14 cellular contexts compared by ENCODE assay signal in genomic region chr15:44811347-44811746, GRCh38.
DNase-seq lines count a peak whose midpoint lies in the region; ATAC-seq, FAIRE-seq and TF ChIP-seq lines count a peak whose summit lies in the region.
"Had no signal": no experiment of that assay in that cellular context is flagged by ENCODE, and none has a peak within 500 bp of the region (broad histone marks: within the 10 kb centered on the region; RNA-seq: fewer than 3 reads in every experiment).

No MANE protein-coding gene starts in this region.

- FAIRE-seq in D721Med (lab: Jason Lieb, UNC), result no peak
- FAIRE-seq: GM12891 had no signal

- H3K4me1 ChIP-seq in left lung, result no peaks in the 10 kb centered on the region
- H3K4me1 ChIP-seq: gastrocnemius medialis had no signal

- H3K9me3 Mint-ChIP-seq in activated CD4-positive, alpha-beta memory T cell treated with anti-CD3 and anti-CD28 coated beads, Interleukin-2, amount 10 ng/mL, durations not matched to agents 7 days and 5 days, result no peaks in the 10 kb centered on the region
- H3K9me3 Mint-ChIP-seq: activated naive CD4-positive, alpha-beta T cell treated with anti-CD3 and anti-CD28 coated beads, Interleukin-2, amount 10 ng/mL, durations not matched to agents 7 days and 5 days had no signal

- no peak overlapping the region for H3K4me3 ChIP-seq in left lung
- H3K4me3 ChIP-seq: gastrocnemius medialis had no signal

- H3K4me3 Mint-ChIP-seq in activated CD4-positive, alpha-beta memory T cell treated with anti-CD3 and anti-CD28 coated beads, Interleukin-2, amount 10 ng/mL, durations not matched to agents 7 days and 5 days, result no peak overlapping the region
- H3K4me3 Mint-ChIP-seq: activated naive CD4-positive, alpha-beta T cell treated with anti-CD3 and anti-CD28 coated beads, Interleukin-2, amount 10 ng/mL, durations not matched to agents 7 days and 5 days had no signal

- CTCF ChIA-PET in activated CD4-positive, alpha-beta memory T cell treated with anti-CD3 and anti-CD28 coated beads, Interleukin-2, amount 10 ng/mL, durations not matched to agents 7 days and 5 days (lab: Charles Lee), result no interaction called here

- no peak overlapping the region for H3K27ac ChIP-seq in left lung
- H3K27ac ChIP-seq: gastrocnemius medialis had no signal

- ATAC-seq in left lung, result peak; percentile 22
- ATAC-seq in HG02623 (IDR thresholded peaks at IDR 0.05; ENCODE audit: unreplicated experiment), result no peak
- ATAC-seq: gastrocnemius medialis had no signal

- H3K27ac Mint-ChIP-seq in activated CD4-positive, alpha-beta memory T cell treated with anti-CD3 and anti-CD28 coated beads, Interleukin-2, amount 10 ng/mL, durations not matched to agents 7 days and 5 days, result no peak overlapping the region
- H3K27ac Mint-ChIP-seq: activated naive CD4-positive, alpha-beta T cell treated with anti-CD3 and anti-CD28 coated beads, Interleukin-2, amount 10 ng/mL, durations not matched to agents 7 days and 5 days had no signal

- peaks cover 18% of the 10 kb centered on the region for H3K27me3 Mint-ChIP-seq in activated CD4-positive, alpha-beta memory T cell treated with anti-CD3 and anti-CD28 coated beads, Interleukin-2, amount 10 ng/mL, durations not matched to agents 7 days and 5 days

- H3K9me3 ChIP-seq in left lung, result no peaks in the 10 kb centered on the region
- H3K9me3 ChIP-seq: gastrocnemius medialis had no signal

- intact Hi-C loops in left lung (cut with DNase I), result no loop called here

- no peaks in the 10 kb centered on the region for H3K36me3 ChIP-seq in left lung
- H3K36me3 ChIP-seq: gastrocnemius medialis had no signal

- H3K4me1 Mint-ChIP-seq in activated CD4-positive, alpha-beta memory T cell treated with anti-CD3 and anti-CD28 coated beads, Interleukin-2, amount 10 ng/mL, durations not matched to agents 7 days and 5 days, result no peaks in the 10 kb centered on the region
- H3K4me1 Mint-ChIP-seq: activated naive CD4-positive, alpha-beta T cell treated with anti-CD3 and anti-CD28 coated beads, Interleukin-2, amount 10 ng/mL, durations not matched to agents 7 days and 5 days had no signal

- POLR2A ChIA-PET in activated CD4-positive, alpha-beta memory T cell treated with anti-CD3 and anti-CD28 coated beads, Interleukin-2, amount 10 ng/mL, durations not matched to agents 7 days and 5 days (lab: Charles Lee), result no interaction called here

- TF ChIP-seq CTCF in left lung (IDR thresholded peaks at IDR 0.05), result no peak
- TF ChIP-seq CTCF in D721Med (IDR thresholded peaks at IDR 0.05; ENCODE audit: insufficient read depth, missing control alignments), result no peak

- H3K27me3 ChIP-seq in left lung, result no peaks in the 10 kb centered on the region

- H3K36me3 Mint-ChIP-seq in activated CD4-positive, alpha-beta memory T cell treated with anti-CD3 and anti-CD28 coated beads, Interleukin-2, amount 10 ng/mL, durations not matched to agents 7 days and 5 days (ENCODE audit: low read depth), result no peaks in the 10 kb centered on the region
- H3K36me3 Mint-ChIP-seq: activated naive CD4-positive, alpha-beta T cell treated with anti-CD3 and anti-CD28 coated beads, Interleukin-2, amount 10 ng/mL, durations not matched to agents 7 days and 5 days had no signal

- DNase-seq in DMS153 (lab: John Stamatoyannopoulos, UW) (peak; percentile 81), NCI-H1092 (lab: John Stamatoyannopoulos, UW) (peak; percentile 51), NCI-H69 (lab: John Stamatoyannopoulos, UW) (peak; percentile 98), left lung (no peak), D721Med (ENCODE audit: insufficient read length, low spot score) (no peak)
- DNase-seq in stimulated activated naive CD4-positive, alpha-beta T cell treated with Interleukin-2 at 50 U/mL for 16 hours (lab: John Stamatoyannopoulos, UW), result no peak
- no peak for DNase-seq in activated CD4-positive, alpha-beta memory T cell treated with anti-CD3 and anti-CD28 coated beads, Interleukin-2, amount 10 ng/mL, durations not matched to agents 7 days and 5 days
- DNase-seq: activated naive CD4-positive, alpha-beta T cell treated with anti-CD3 and anti-CD28 coated beads, Interleukin-2, amount 10 ng/mL, durations not matched to agents 7 days and 5 days; AML-193; gastrocnemius medialis; Karpas-422; stimulated activated CD4-positive, alpha-beta T cell treated with anti-CD3 and anti-CD28 coated beads, Interleukin-2, amount 100 ng/mL, for 24 hours had no signal

Comparison
In these comparisons a context has a peak if more than half of its experiments do, and no peak if none do; other contexts are left out.
1. DNase-seq: peak in DMS153 (single experiment), NCI-H1092 (single experiment) and NCI-H69 (single experiment); none in left lung (0 of 2), stimulated activated naive CD4-positive, alpha-beta T cell treated with Interleukin-2 at 50 U/mL for 16 hours (single experiment), D721Med (single experiment) and activated CD4-positive, alpha-beta memory T cell treated with anti-CD3 and anti-CD28 coated beads, Interleukin-2, amount 10 ng/mL, durations not matched to agents 7 days and 5 days (single experiment).